In the genomic region with DNA sequence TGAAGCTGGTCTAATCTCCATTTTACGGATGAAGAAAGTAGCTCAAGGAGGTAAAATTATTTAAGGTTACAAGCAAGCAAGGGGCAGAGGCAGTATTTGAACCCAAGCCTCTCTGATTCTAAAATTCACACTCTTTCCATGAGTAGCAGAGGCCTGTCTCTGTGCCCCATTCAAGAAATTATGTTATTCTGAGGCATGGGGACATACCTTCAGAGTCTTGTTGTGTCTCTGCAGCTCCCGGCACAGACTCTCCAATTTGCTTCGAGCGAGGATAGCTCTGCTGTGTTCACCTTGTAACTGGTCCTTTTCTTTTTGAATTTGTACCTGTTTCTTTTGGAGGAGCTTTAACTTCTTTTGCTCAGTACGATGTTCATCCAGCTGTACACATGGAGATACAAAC, we compare ENCODE assay signal across 1 cellular context.
TF ChIP-seq lines count a peak whose summit lies in the region.

No MANE protein-coding gene starts in this region.

TF ChIP-seq in GM23338, 12 proteins besides CTCF, POLR2A, EP300 and RAD21 (continued from another document):
- TF ChIP-seq ZNF462 (CRISPR knock-in tag; IDR thresholded peaks at IDR 0.05), result no peak
- TF ChIP-seq ZNF331 (CRISPR knock-in tag; IDR thresholded peaks at IDR 0.05; ENCODE audit: low read depth), result no peak
- TF ChIP-seq, protein P1, sequence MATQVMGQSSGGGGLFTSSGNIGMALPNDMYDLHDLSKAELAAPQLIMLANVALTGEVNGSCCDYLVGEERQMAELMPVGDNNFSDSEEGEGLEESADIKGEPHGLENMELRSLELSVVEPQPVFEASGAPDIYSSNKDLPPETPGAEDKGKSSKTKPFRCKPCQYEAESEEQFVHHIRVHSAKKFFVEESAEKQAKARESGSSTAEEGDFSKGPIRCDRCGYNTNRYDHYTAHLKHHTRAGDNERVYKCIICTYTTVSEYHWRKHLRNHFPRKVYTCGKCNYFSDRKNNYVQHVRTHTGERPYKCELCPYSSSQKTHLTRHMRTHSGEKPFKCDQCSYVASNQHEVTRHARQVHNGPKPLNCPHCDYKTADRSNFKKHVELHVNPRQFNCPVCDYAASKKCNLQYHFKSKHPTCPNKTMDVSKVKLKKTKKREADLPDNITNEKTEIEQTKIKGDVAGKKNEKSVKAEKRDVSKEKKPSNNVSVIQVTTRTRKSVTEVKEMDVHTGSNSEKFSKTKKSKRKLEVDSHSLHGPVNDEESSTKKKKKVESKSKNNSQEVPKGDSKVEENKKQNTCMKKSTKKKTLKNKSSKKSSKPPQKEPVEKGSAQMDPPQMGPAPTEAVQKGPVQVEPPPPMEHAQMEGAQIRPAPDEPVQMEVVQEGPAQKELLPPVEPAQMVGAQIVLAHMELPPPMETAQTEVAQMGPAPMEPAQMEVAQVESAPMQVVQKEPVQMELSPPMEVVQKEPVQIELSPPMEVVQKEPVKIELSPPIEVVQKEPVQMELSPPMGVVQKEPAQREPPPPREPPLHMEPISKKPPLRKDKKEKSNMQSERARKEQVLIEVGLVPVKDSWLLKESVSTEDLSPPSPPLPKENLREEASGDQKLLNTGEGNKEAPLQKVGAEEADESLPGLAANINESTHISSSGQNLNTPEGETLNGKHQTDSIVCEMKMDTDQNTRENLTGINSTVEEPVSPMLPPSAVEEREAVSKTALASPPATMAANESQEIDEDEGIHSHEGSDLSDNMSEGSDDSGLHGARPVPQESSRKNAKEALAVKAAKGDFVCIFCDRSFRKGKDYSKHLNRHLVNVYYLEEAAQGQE (IDR thresholded peaks at IDR 0.05; ENCODE audit: unreplicated experiment), result no peak
